In the genomic region with DNA sequence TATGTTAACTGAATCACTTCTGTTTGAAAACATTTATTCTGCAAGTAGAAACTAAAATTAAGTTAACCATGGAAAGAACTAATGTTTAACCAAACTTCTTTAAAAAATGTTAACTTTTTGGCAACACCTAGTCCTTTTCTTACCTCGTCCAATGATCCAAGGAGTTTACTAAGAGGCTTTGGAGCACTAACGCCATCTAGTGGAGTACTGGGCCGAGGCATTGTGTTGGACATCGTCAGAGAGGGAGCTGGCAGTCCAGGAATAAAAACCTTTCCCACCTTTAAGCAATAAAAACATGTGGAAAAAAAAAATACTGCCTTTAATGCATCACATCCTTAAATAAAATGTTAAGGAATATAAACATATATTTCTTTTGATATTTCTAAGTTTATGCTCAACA, we compare ENCODE assay signal across 11 cellular contexts. TPM values are rescaled to one million over a fixed set of nuclear protein-coding genes. Genes with fewer than 3 reads are reported as not detected.
DNase-seq lines count a peak whose midpoint lies in the region; ATAC-seq and TF ChIP-seq lines count a peak whose summit lies in the region.
"Not testable (repeated sequence)": the region's sequence is repeated elsewhere in the genome, so short reads cannot be mapped to it uniquely, and the experiment has no call there.
"Had no signal": no experiment of that assay in that cellular context is flagged by ENCODE, and none has a peak within 500 bp of the region (broad histone marks: within the 10 kb centered on the region; RNA-seq: fewer than 3 reads in every experiment).

No MANE protein-coding gene starts in this region.

- H3K36me3 ChIP-seq in CD4-positive, alpha-beta memory T cell (ENCODE audit: insufficient read depth, low read length); WERI-Rb-1; colonic mucosa; psoas muscle (ENCODE audit: insufficient read depth in 1 of 2, low read depth in 1 of 2): not testable (repeated sequence)

- CTCF ChIA-PET in CD4-positive, alpha-beta memory T cell (lab: Charles Lee; ENCODE audit: partially characterized antibody), result not testable (repeated sequence)

- not testable (repeated sequence) for H3K4me1 ChIP-seq in CD4-positive, alpha-beta memory T cell (ENCODE audit: insufficient read depth, low read length); colonic mucosa; psoas muscle

- not testable (repeated sequence) for H3K9ac ChIP-seq in colonic mucosa (ENCODE audit: low read depth in 2 of 2, low read length in 2 of 2)

- H3K9me3 Mint-ChIP-seq in CD4-positive, alpha-beta memory T cell; activated T-cell treated with anti-CD3 and anti-CD28 coated beads, Interleukin-2, amount 50 U/mL, for 4 hours; immature natural killer cell; stimulated activated effector memory CD8-positive, alpha-beta T cell treated with anti-CD3 and anti-CD28 coated beads, Interleukin-12 subunit alpha, Interleukin-12 subunit beta, amount 100 ng/mL, for 72 hours: not testable (repeated sequence)

- not testable (repeated sequence) for H3K4me3 Mint-ChIP-seq in CD4-positive, alpha-beta memory T cell; activated T-cell treated with anti-CD3 and anti-CD28 coated beads, Interleukin-2, amount 50 U/mL, for 4 hours; immature natural killer cell; stimulated activated effector memory CD8-positive, alpha-beta T cell treated with anti-CD3 and anti-CD28 coated beads, Interleukin-12 subunit alpha, Interleukin-12 subunit beta, amount 100 ng/mL, for 72 hours

- 0 to 3% (median 1%) methylated on average over 4 of the region's 4 CpGs for WGBS in psoas muscle, 3 donors

- intact Hi-C loops in CD4-positive, alpha-beta memory T cell (cut with micrococcal nuclease), result loop anchor here (5.0 kb wide), 1 partner anchor 363 kb away; no protein-coding TSS in a partner anchor
- intact Hi-C loops in colonic mucosa (cut with DNase I), result loop anchor here (10.0 kb wide), 1 partner anchor 366 kb away; no protein-coding TSS in a partner anchor
- intact Hi-C loops in psoas muscle (cut with DNase I), result not testable (repeated sequence)

- not testable (repeated sequence) for H3K27ac ChIP-seq in CD4-positive, alpha-beta memory T cell (ENCODE audit: low read depth, low read length); WERI-Rb-1; colonic mucosa; psoas muscle

- POLR2A ChIA-PET in CD4-positive, alpha-beta memory T cell (lab: Charles Lee; ENCODE audit: partially characterized antibody), result not testable (repeated sequence)

- 0 out of 2 replicates have a peak, but pooled peaks have one; percentile 15 for TF ChIP-seq CTCF in WERI-Rb-1 (IDR thresholded peaks at IDR 0.05; ENCODE audit: low read depth, low read length)
- peak; percentile 26 for TF ChIP-seq CTCF in colonic mucosa (IDR thresholded peaks at IDR 0.05)
- peak; percentile 43 for TF ChIP-seq CTCF in psoas muscle (IDR thresholded peaks at IDR 0.05)

- peak; percentile 33 to 44 (median 41) for DNase-seq in CD4-positive, alpha-beta memory T cell
- DNase-seq in WERI-Rb-1 (peak; percentile 71), colonic mucosa (peak; percentile 42), immature natural killer cell (peak; percentile 6 to 40 (median 12)), psoas muscle (peak; percentile 35 to 58)
- DNase-seq in activated T-cell treated with anti-CD3 and anti-CD28 coated beads, Interleukin-2, amount 50 U/mL, for 4 hours, result peak; percentile 50
- DNase-seq in stimulated activated effector memory CD8-positive, alpha-beta T cell treated with anti-CD3 and anti-CD28 coated beads, Interleukin-12 subunit alpha, Interleukin-12 subunit beta, amount 100 ng/mL, for 72 hours (ENCODE audit: low spot score in 2 of 2), result peak in 1 of 2 donors; percentile 58

- H3K27me3 Mint-ChIP-seq in CD4-positive, alpha-beta memory T cell; activated T-cell treated with anti-CD3 and anti-CD28 coated beads, Interleukin-2, amount 50 U/mL, for 4 hours (ENCODE audit: low read depth); immature natural killer cell (ENCODE audit: low read depth in 3 of 3): not testable (repeated sequence)

- H3K9me3 ChIP-seq in CD4-positive, alpha-beta memory T cell (ENCODE audit: control insufficient read depth in 1 of 2, low read length in 2 of 2); WERI-Rb-1 (ENCODE audit: severe bottlenecking); colonic mucosa; psoas muscle: not testable (repeated sequence)

- ATAC-seq in HG03045 (IDR thresholded peaks at IDR 0.05; ENCODE audit: unreplicated experiment) (peak; percentile 52), psoas muscle (peak; percentile 50 to 83 (median 65))
- peak in 1 of 2 donors; percentile 48 for ATAC-seq in activated T-cell treated with anti-CD3 and anti-CD28 coated beads, Interleukin-2, amount 50 U/mL, for 4 hours
- peak; percentile 58 for ATAC-seq in stimulated activated effector memory CD8-positive, alpha-beta T cell treated with anti-CD3 and anti-CD28 coated beads, Interleukin-12 subunit alpha, Interleukin-12 subunit beta, amount 100 ng/mL, for 72 hours

- not testable (repeated sequence) for H3K27ac Mint-ChIP-seq in CD4-positive, alpha-beta memory T cell; immature natural killer cell; stimulated activated effector memory CD8-positive, alpha-beta T cell treated with anti-CD3 and anti-CD28 coated beads, Interleukin-12 subunit alpha, Interleukin-12 subunit beta, amount 100 ng/mL, for 72 hours

- not testable (repeated sequence) for H3K4me1 Mint-ChIP-seq in CD4-positive, alpha-beta memory T cell; activated T-cell treated with anti-CD3 and anti-CD28 coated beads, Interleukin-2, amount 50 U/mL, for 4 hours (ENCODE audit: low read depth); immature natural killer cell; stimulated activated effector memory CD8-positive, alpha-beta T cell treated with anti-CD3 and anti-CD28 coated beads, Interleukin-12 subunit alpha, Interleukin-12 subunit beta, amount 100 ng/mL, for 72 hours

- not testable (repeated sequence) for H3K36me3 Mint-ChIP-seq in CD4-positive, alpha-beta memory T cell; activated T-cell treated with anti-CD3 and anti-CD28 coated beads, Interleukin-2, amount 50 U/mL, for 4 hours (ENCODE audit: insufficient read depth); immature natural killer cell; stimulated activated effector memory CD8-positive, alpha-beta T cell treated with anti-CD3 and anti-CD28 coated beads, Interleukin-12 subunit alpha, Interleukin-12 subunit beta, amount 100 ng/mL, for 72 hours

- not testable (repeated sequence) for H3K4me3 ChIP-seq in CD4-positive, alpha-beta memory T cell (ENCODE audit: low read length in 2 of 2); WERI-Rb-1 (ENCODE audit: low read depth, low read length); colonic mucosa; psoas muscle

- H3K27me3 ChIP-seq in CD4-positive, alpha-beta memory T cell (ENCODE audit: insufficient read depth, low read length); WERI-Rb-1 (ENCODE audit: insufficient read depth, low read depth, severe bottlenecking); colonic mucosa; psoas muscle (ENCODE audit: insufficient read depth in 3 of 3, low read length in 2 of 3): not testable (repeated sequence)

RNA-seq across cellular contexts. Expression of a gene that starts 2.4 kb away (rescaled TPM):
- under 1 TPM; 0.44 to 0.47 TPM for total RNA-seq in CD4-positive, alpha-beta memory T cell
- not detected for polyA plus RNA-seq in CD4-positive, alpha-beta memory T cell
- total RNA-seq in activated T-cell treated with anti-CD3 and anti-CD28 coated beads, Interleukin-2, amount 50 U/mL, for 4 hours, result under 1 TPM; 0.16 to 0.33 (median 0.32) TPM
- total RNA-seq in colonic mucosa (under 1 TPM; 0.05 to 0.11 TPM), psoas muscle (under 1 TPM in 3 of 4 donors, not detected in 1; 0.06 to 0.18 (median 0.13) TPM)
- polyA plus RNA-seq in immature natural killer cell (under 1 TPM in 2 of 3 donors, not detected in 1; 0.06 to 0.09 TPM), psoas muscle (under 1 TPM; 0.03 to 0.35 (median 0.09) TPM)
- total RNA-seq: HT-29 had no signal

RNA-seq across cellular contexts. Expression of a gene that starts 16.5 kb away (rescaled TPM):
- total RNA-seq in CD4-positive, alpha-beta memory T cell, result not detected
- not detected for polyA plus RNA-seq in CD4-positive, alpha-beta memory T cell
- under 1 TPM; 0.11 to 0.21 (median 0.18) TPM for total RNA-seq in activated T-cell treated with anti-CD3 and anti-CD28 coated beads, Interleukin-2, amount 50 U/mL, for 4 hours
- total RNA-seq in colonic mucosa, result under 1 TPM in 1 of 2 donors, not detected in 1; 0.22 TPM
- polyA plus RNA-seq in immature natural killer cell, result under 1 TPM in 2 of 3 donors, not detected in 1; 0.43 to 0.52 TPM
- not detected for total RNA-seq in psoas muscle
- under 1 TPM in 1 of 3 donors, not detected in 2; 0.01 TPM for polyA plus RNA-seq in psoas muscle
- total RNA-seq: fibroblast of lung, HT-29 had no signal
- polyA plus RNA-seq: fibroblast of lung, keratinocyte had no signal
